ENCODE assay signal across 9 cellular contexts in genomic region chr12:96094201-96094600, GRCh38. TPM values are rescaled to one million over a fixed set of nuclear protein-coding genes. Genes with fewer than 3 reads are reported as not detected.
DNase-seq lines count a peak whose midpoint lies in the region; ATAC-seq and TF ChIP-seq lines count a peak whose summit lies in the region.
"Had no signal": no experiment of that assay in that cellular context is flagged by ENCODE, and none has a peak within 500 bp of the region (broad histone marks: within the 10 kb centered on the region; RNA-seq: fewer than 3 reads in every experiment).

No MANE protein-coding gene starts in this region.

- H3K27ac Mint-ChIP-seq in activated CD4-positive, alpha-beta T cell treated with anti-CD3 and anti-CD28 coated beads, Interleukin-2, amount 10 ng/mL, durations not matched to agents 24 days and 14 days = peak overlapping the region; percentile 6
- peak overlapping the region; percentile 19 for H3K27ac Mint-ChIP-seq in osteocyte (ENCODE audit: unreplicated experiment)

- H2BK120ac ChIP-seq in mesenchymal stem cell (ENCODE audit: low read depth, low read length) = no peak overlapping the region

- no peak overlapping the region for H3K4ac ChIP-seq in mesenchymal stem cell (ENCODE audit: low read depth in 1 of 2, low read length in 2 of 2)

- H2BK12ac ChIP-seq in mesenchymal stem cell (ENCODE audit: low read length in 2 of 2) = no peak overlapping the region

- H3K9me3 ChIP-seq in mesenchymal stem cell (ENCODE audit: control insufficient read depth, low read length) = peaks cover 18% of the 10 kb centered on the region

- peaks cover 21% of the 10 kb centered on the region for H3K4me1 Mint-ChIP-seq in activated CD4-positive, alpha-beta T cell treated with anti-CD3 and anti-CD28 coated beads, Interleukin-2, amount 10 ng/mL, durations not matched to agents 24 days and 14 days
- peaks cover 17% of the 10 kb centered on the region for H3K4me1 Mint-ChIP-seq in osteocyte (ENCODE audit: unreplicated experiment)

- peak; percentile 57 for DNase-seq in activated CD4-positive, alpha-beta T cell treated with anti-CD3 and anti-CD28 coated beads, Interleukin-2, amount 10 ng/mL, durations not matched to agents 24 days and 14 days
- DNase-seq in activated CD4-positive, alpha-beta T cell treated with anti-CD3 and anti-CD28 coated beads for 1 hour = no peak
- DNase-seq in NCI-H2029 (lab: John Stamatoyannopoulos, UW) = peak; percentile 79
- DNase-seq in astrocyte of the spinal cord (ENCODE audit: low read depth, low spot score) = peak; percentile 28
- no peak for DNase-seq in osteocyte (ENCODE audit: extremely low spot score, unreplicated experiment)
- no peak for DNase-seq in SKM-1 treated with dmso at 0.1 percent for 144 hours (lab: John Stamatoyannopoulos, UW; ENCODE audit: unreplicated experiment)
- DNase-seq in mesenchymal stem cell = no peak

- H3K27me3 Mint-ChIP-seq in activated CD4-positive, alpha-beta T cell treated with anti-CD3 and anti-CD28 coated beads, Interleukin-2, amount 10 ng/mL, durations not matched to agents 24 days and 14 days = no peaks in the 10 kb centered on the region
- H3K27me3 Mint-ChIP-seq in osteocyte (ENCODE audit: unreplicated experiment) = no peaks in the 10 kb centered on the region

- no peak overlapping the region for H3K4me2 ChIP-seq in mesenchymal stem cell (ENCODE audit: low read length, poor library complexity, severe bottlenecking)

- H3K36me3 ChIP-seq in mesenchymal stem cell (ENCODE audit: control insufficient read depth in 1 of 2, insufficient read depth in 2 of 2, low read depth in 1 of 2, low read length in 2 of 2) = no peaks in the 10 kb centered on the region

- H3K4me3 ChIP-seq in astrocyte of the spinal cord (ENCODE audit: low read depth, low read length) = no peak overlapping the region
- H3K4me3 ChIP-seq in mesenchymal stem cell (ENCODE audit: insufficient read depth in 1 of 2, low read depth in 1 of 2, low read length in 2 of 2) = no peak overlapping the region

- no peak overlapping the region for H2AFZ ChIP-seq in mesenchymal stem cell (ENCODE audit: low read depth, low read length)

- H3K27me3 ChIP-seq in mesenchymal stem cell (ENCODE audit: control insufficient read depth in 1 of 2, insufficient read depth in 1 of 2, low read length in 2 of 2) = peaks cover 0 to 6% of the 10 kb centered on the region in 2 experiments

- in situ Hi-C loops in astrocyte of the spinal cord (cut with HindIII; ENCODE audit: low sequenced_read_pairs) = no loop called here

- WGBS in mesenchymal stem cell = 10% methylated on average over 3 of the region's 4 CpGs

- no peak overlapping the region for H2AK5ac ChIP-seq in mesenchymal stem cell (ENCODE audit: low read length, severe bottlenecking)

- H2BK15ac ChIP-seq in mesenchymal stem cell (ENCODE audit: low read depth, poor library complexity, severe bottlenecking) = no peak overlapping the region

- H3K23ac ChIP-seq in mesenchymal stem cell (ENCODE audit: low read length in 2 of 2) = no peak overlapping the region

- peaks cover 2% of the 10 kb centered on the region for H3K4me1 ChIP-seq in mesenchymal stem cell (ENCODE audit: control insufficient read depth, insufficient read depth, low read depth, low read length)

- no peak overlapping the region for H4K8ac ChIP-seq in mesenchymal stem cell (ENCODE audit: low read length)

- H3K18ac ChIP-seq in mesenchymal stem cell (ENCODE audit: low read depth in 1 of 2, low read length in 2 of 2) = no peak overlapping the region

- intact Hi-C loops in activated CD4-positive, alpha-beta T cell treated with anti-CD3 and anti-CD28 coated beads, Interleukin-2, amount 10 ng/mL, durations not matched to agents 24 days and 14 days (cut with micrococcal nuclease) = no loop called here

- TF ChIP-seq CTCF in astrocyte of the spinal cord (IDR thresholded peaks at IDR 0.05; ENCODE audit: low read depth, low read length) (no peak), osteocyte (IDR thresholded peaks at IDR 0.05) (no peak)

- peaks cover 16% of the 10 kb centered on the region for H3K9me3 Mint-ChIP-seq in activated CD4-positive, alpha-beta T cell treated with anti-CD3 and anti-CD28 coated beads, Interleukin-2, amount 10 ng/mL, durations not matched to agents 24 days and 14 days
- peaks cover 13% of the 10 kb centered on the region for H3K9me3 Mint-ChIP-seq in osteocyte (ENCODE audit: unreplicated experiment)

- H4K91ac ChIP-seq in mesenchymal stem cell (ENCODE audit: low read length) = no peak overlapping the region

- H3K9ac ChIP-seq in mesenchymal stem cell (ENCODE audit: low read length) = no peak overlapping the region

- no peak overlapping the region for H3K27ac ChIP-seq in mesenchymal stem cell (ENCODE audit: low read length, poor library complexity, severe bottlenecking)

- H3K79me1 ChIP-seq in mesenchymal stem cell (replicated peaks; ENCODE audit: low read length, poor library complexity, severe bottlenecking) = no peaks in the 10 kb centered on the region

- H2BK5ac ChIP-seq in mesenchymal stem cell (ENCODE audit: low read depth, low read length, poor library complexity, severe bottlenecking) = no peak overlapping the region

- H3K4me3 Mint-ChIP-seq in activated CD4-positive, alpha-beta T cell treated with anti-CD3 and anti-CD28 coated beads, Interleukin-2, amount 10 ng/mL, durations not matched to agents 24 days and 14 days = peak overlapping the region; percentile 24
- no peak overlapping the region for H3K4me3 Mint-ChIP-seq in osteocyte (ENCODE audit: unreplicated experiment)
- H3K4me3 Mint-ChIP-seq: brain had no signal

- no peak for ATAC-seq in HG02623 (IDR thresholded peaks at IDR 0.05; ENCODE audit: unreplicated experiment)

- H3K36me3 Mint-ChIP-seq in activated CD4-positive, alpha-beta T cell treated with anti-CD3 and anti-CD28 coated beads, Interleukin-2, amount 10 ng/mL, durations not matched to agents 24 days and 14 days (ENCODE audit: low read depth) = no peaks in the 10 kb centered on the region
- H3K36me3 Mint-ChIP-seq in osteocyte (ENCODE audit: unreplicated experiment) = no peaks in the 10 kb centered on the region
- H3K36me3 Mint-ChIP-seq: brain had no signal

- no peak overlapping the region for H3K14ac ChIP-seq in mesenchymal stem cell (ENCODE audit: low read length in 2 of 2)

RNA-seq across cellular contexts. Expression of gene LTA4H, which starts 58.8 kb away (rescaled TPM):
- total RNA-seq in activated CD4-positive, alpha-beta T cell treated with anti-CD3 and anti-CD28 coated beads, Interleukin-2, amount 10 ng/mL, durations not matched to agents 24 days and 14 days = 63.4 and 64.1 TPM in 2 replicates
- total RNA-seq in osteocyte = 68.3 and 69.4 TPM in 2 replicates
- 80.6 TPM for polyA plus RNA-seq in mesenchymal stem cell (2013, experiment 1 of 2)
- 84.4 TPM for polyA plus RNA-seq in mesenchymal stem cell (2013, experiment 2 of 2)

Comparison
In these comparisons a context has a peak if more than half of its experiments do, and no peak if none do; other contexts are left out.
1. DNase-seq: peak in activated CD4-positive, alpha-beta T cell treated with anti-CD3 and anti-CD28 coated beads, Interleukin-2, amount 10 ng/mL, durations not matched to agents 24 days and 14 days (single experiment), NCI-H2029 (single experiment) and astrocyte of the spinal cord (single experiment); none in activated CD4-positive, alpha-beta T cell treated with anti-CD3 and anti-CD28 coated beads for 1 hour (single experiment), osteocyte (single experiment), SKM-1 treated with dmso at 0.1 percent for 144 hours (single experiment) and mesenchymal stem cell (single experiment).